12 cellular contexts compared by ENCODE assay signal in the genomic region with DNA sequence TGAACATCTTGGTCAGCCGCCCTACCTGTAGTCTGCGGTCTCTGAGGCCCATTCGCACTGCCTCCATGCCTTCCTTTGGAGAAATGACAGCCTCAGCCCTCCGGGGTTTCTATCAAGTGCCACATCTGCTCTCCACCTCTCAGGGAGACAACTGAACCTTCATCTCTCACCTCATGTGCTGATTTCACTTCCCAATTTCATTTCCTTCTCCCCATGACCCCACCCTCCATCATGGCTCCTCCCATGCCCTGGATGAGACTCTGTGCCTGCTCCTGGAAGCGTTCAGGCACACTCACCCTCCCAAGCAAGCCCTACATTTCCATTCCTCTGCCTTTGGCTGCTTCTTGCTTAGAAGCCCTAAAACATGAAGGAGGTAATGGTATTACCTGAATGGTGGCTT. TPM values are rescaled to one million over a fixed set of nuclear protein-coding genes. Genes with fewer than 3 reads are reported as not detected.
DNase-seq lines count a peak whose midpoint lies in the region; ATAC-seq, FAIRE-seq and TF ChIP-seq lines count a peak whose summit lies in the region.
"Had no signal": no experiment of that assay in that cellular context is flagged by ENCODE, and none has a peak within 500 bp of the region (broad histone marks: within the 10 kb centered on the region; RNA-seq: fewer than 3 reads in every experiment).

No MANE protein-coding gene starts in this region.

- intact Hi-C loops in body of pancreas (cut with DNase I): loop anchor here (10.0 kb wide), 1 partner anchor 176 kb away; the partner anchor contains the start of gene SEC31B
- intact Hi-C loops in sigmoid colon (cut with DNase I): loop anchor here (2.0 to 5.0 kb wide), 2 partner anchors 33 to 180 kb away; partner anchors contain the start of gene SEC31B
- intact Hi-C loops in CD4-positive, alpha-beta T cell (cut with DNase I, micrococcal nuclease): loop anchor here in 1 of 2 experiments (2.0 kb wide), 1 partner anchor 170 kb away; no protein-coding TSS in a partner anchor

- H3K9me3 ChIP-seq in body of pancreas (no peaks in the 10 kb centered on the region), sigmoid colon (no peaks in the 10 kb centered on the region)
- H3K9me3 ChIP-seq in CD4-positive, alpha-beta T cell (ENCODE audit: control insufficient read depth, low read length): no peaks in the 10 kb centered on the region
- H3K9me3 ChIP-seq: pancreas had no signal

- no peak overlapping the region for H2BK120ac ChIP-seq in mesendoderm (ENCODE audit: low read depth, low read length)

- no peak overlapping the region for H3K18ac ChIP-seq in mesendoderm (ENCODE audit: low read length)

- no peak overlapping the region for H3K4me3 Mint-ChIP-seq in CD4-positive, alpha-beta T cell
- H3K4me3 Mint-ChIP-seq: T-cell had no signal

- H3K4ac ChIP-seq in mesendoderm (ENCODE audit: low read depth, low read length): no peak overlapping the region

- TF ChIP-seq CTCF in body of pancreas (IDR thresholded peaks at IDR 0.05) (no peak), sigmoid colon (IDR thresholded peaks at IDR 0.05) (no peak)
- no peak for TF ChIP-seq CTCF in CD4-positive, alpha-beta T cell (IDR thresholded peaks at IDR 0.05)

- H3K56ac ChIP-seq in mesendoderm (ENCODE audit: low read length): peak overlapping the region; percentile 58

- no peaks in the 10 kb centered on the region for H3K4me1 Mint-ChIP-seq in CD4-positive, alpha-beta T cell (ENCODE audit: low read depth)

- peaks cover 4% of the 10 kb centered on the region for H3K27me3 Mint-ChIP-seq in CD4-positive, alpha-beta T cell

- H3K9me3 Mint-ChIP-seq in CD4-positive, alpha-beta T cell: no peaks in the 10 kb centered on the region
- H3K9me3 Mint-ChIP-seq: T-cell had no signal

- no peaks in the 10 kb centered on the region for H3K36me3 Mint-ChIP-seq in CD4-positive, alpha-beta T cell (ENCODE audit: low read depth)
- H3K36me3 Mint-ChIP-seq: T-cell had no signal

- no peak overlapping the region for H3K4me3 ChIP-seq in mesendoderm (ENCODE audit: low read length)
- H3K4me3 ChIP-seq in body of pancreas: no peak overlapping the region
- no peak overlapping the region for H3K4me3 ChIP-seq in sigmoid colon
- H3K4me3 ChIP-seq: pancreas had no signal

- H3K27ac ChIP-seq in mesendoderm (ENCODE audit: low read depth, low read length) (no peak overlapping the region), body of pancreas (no peak overlapping the region), sigmoid colon (no peak overlapping the region)
- H3K27ac ChIP-seq in CD4-positive, alpha-beta T cell (ENCODE audit: low read depth, low read length): no peak overlapping the region
- H3K27ac ChIP-seq: pancreas had no signal

- H3K4me1 ChIP-seq in mesendoderm (ENCODE audit: control insufficient read depth, low read depth, low read length): peaks cover 3% of the 10 kb centered on the region
- H3K4me1 ChIP-seq in body of pancreas: no peaks in the 10 kb centered on the region
- no peaks in the 10 kb centered on the region for H3K4me1 ChIP-seq in sigmoid colon
- H3K4me1 ChIP-seq: pancreas had no signal

- no peak overlapping the region for H3K27ac Mint-ChIP-seq in CD4-positive, alpha-beta T cell
- H3K27ac Mint-ChIP-seq: T-cell had no signal

- FAIRE-seq in GM18507 (lab: Jason Lieb, UNC): peak; percentile 74
- FAIRE-seq: pancreas had no signal

- no peak overlapping the region for H3K9ac ChIP-seq in mesendoderm (ENCODE audit: low read length)

- H4K5ac ChIP-seq in mesendoderm (ENCODE audit: low read length): no peak overlapping the region

- no peaks in the 10 kb centered on the region for H3K36me3 ChIP-seq in mesendoderm (ENCODE audit: control insufficient read depth, insufficient read depth, low read length)
- no peaks in the 10 kb centered on the region for H3K36me3 ChIP-seq in body of pancreas (replicated peaks in 1 of 2; ENCODE audit: insufficient read depth in 1 of 2, low read depth in 2 of 2)
- H3K36me3 ChIP-seq in sigmoid colon: no peaks in the 10 kb centered on the region
- H3K36me3 ChIP-seq: pancreas had no signal

- no peak overlapping the region for H3K23ac ChIP-seq in mesendoderm (ENCODE audit: low read length)

- CTCF ChIA-PET in CD4-positive, alpha-beta T cell (lab: Charles Lee): interaction anchor here (0.6 to 2.1 kb wide), 7 partner anchors 9 to 920 kb away, joined by 3 to 10 read pairs (median 4); no protein-coding TSS in a partner anchor

- no peaks in the 10 kb centered on the region for H3K79me2 ChIP-seq in mesendoderm (ENCODE audit: control insufficient read depth, insufficient read depth, low read length)

- no peak for TF ChIP-seq EP300 in sigmoid colon (IDR thresholded peaks at IDR 0.05)

- POLR2A ChIA-PET in CD4-positive, alpha-beta T cell (lab: Charles Lee): no interaction called here

- TF ChIP-seq POLR2A in body of pancreas (IDR thresholded peaks at IDR 0.05): no peak
- no peak for TF ChIP-seq POLR2A in sigmoid colon (IDR thresholded peaks at IDR 0.05)

- ATAC-seq in GM21619 (IDR thresholded peaks at IDR 0.05; ENCODE audit: unreplicated experiment): peak; percentile 48
- ATAC-seq in body of pancreas: no peak
- no peak for ATAC-seq in CD4-positive, alpha-beta T cell (ENCODE audit: poor library complexity)

- H2BK5ac ChIP-seq in mesendoderm (ENCODE audit: low read length): no peak overlapping the region

- no CpG with 5 or more reads among the region's 5 CpGs for WGBS in mesendoderm (ENCODE audit: extremely low coverage, insufficient coverage, low lambda C conversion rate)
- 46 to 50% methylated on average over 5 of the region's 5 CpGs for WGBS in body of pancreas, 2 donors
- WGBS in sigmoid colon, 2 donors: 55 to 60% methylated on average over 5 of the region's 5 CpGs

- no peak overlapping the region for H2BK15ac ChIP-seq in mesendoderm (replicated peaks; ENCODE audit: low read depth)

- H4K8ac ChIP-seq in mesendoderm (ENCODE audit: low read depth, low read length): no peak overlapping the region

- H3K79me1 ChIP-seq in mesendoderm (ENCODE audit: low read length): no peaks in the 10 kb centered on the region

- H3K4me2 ChIP-seq in mesendoderm (ENCODE audit: low read length): no peak overlapping the region

- no peak for DNase-seq in GM18507 (ENCODE audit: extremely low spot score, insufficient read length, low read depth)
- peak; percentile 51 for DNase-seq in NAMALWA (ENCODE audit: low spot score)
- DNase-seq in mesendoderm: no peak
- DNase-seq in body of pancreas: no peak
- DNase-seq in sigmoid colon: no peak
- no peak for DNase-seq in globus pallidus (ENCODE audit: low spot score)
- DNase-seq in CD4-positive, alpha-beta T cell: no peak
- DNase-seq: NCI-H2171, pancreas had no signal

- H3K27me3 ChIP-seq in mesendoderm (ENCODE audit: insufficient read depth, low read length, poor library complexity) (no peaks in the 10 kb centered on the region), body of pancreas (no peaks in the 10 kb centered on the region), sigmoid colon (peaks cover 0 to 6% (median 0%) of the 10 kb centered on the region in 3 donors)
- H3K27me3 ChIP-seq in CD4-positive, alpha-beta T cell (ENCODE audit: control insufficient read depth, insufficient read depth, low read length): no peaks in the 10 kb centered on the region

- H2AK5ac ChIP-seq in mesendoderm (ENCODE audit: low read length): no peak overlapping the region

RNA-seq across cellular contexts. Expression of gene SCD, which starts 7.8 kb away (rescaled TPM):
- polyA plus RNA-seq in mesendoderm (2013, experiment 1 of 2): 565 TPM
- polyA plus RNA-seq in mesendoderm (2013, experiment 2 of 2): 558 TPM
- total RNA-seq in body of pancreas: 100 to 1,000 TPM in 1 of 2 donors, 10 to 100 TPM in 1; 14.3 to 128 TPM
- total RNA-seq in sigmoid colon: 10 to 100 TPM in 3 of 4 donors, 1 to 10 TPM in 1; 4.8 to 28.5 (median 12.5) TPM
- 100 to 1,000 TPM in 1 of 3 donors, 10 to 100 TPM in 1, 1 to 10 TPM in 1; 4.2 to 199 (median 15.7) TPM for polyA plus RNA-seq in sigmoid colon
- total RNA-seq in CD4-positive, alpha-beta T cell: 1 to 10 TPM; 1.7 TPM

RNA-seq across cellular contexts. Expression of gene PKD2L1, which starts 9.2 kb away (rescaled TPM):
- polyA plus RNA-seq in mesendoderm (2013, experiment 1 of 2): 0.04 TPM
- 0.07 TPM for polyA plus RNA-seq in mesendoderm (2013, experiment 2 of 2)
- not detected for total RNA-seq in body of pancreas
- not detected for total RNA-seq in sigmoid colon
- 1 to 10 TPM in 1 of 3 donors, under 1 TPM in 2; 0.31 to 4.2 (median 0.60) TPM for polyA plus RNA-seq in sigmoid colon
- total RNA-seq in CD4-positive, alpha-beta T cell: not detected
- total RNA-seq: fibroblast of lung, pancreas, T-cell had no signal
- polyA plus RNA-seq: fibroblast of lung had no signal

RNA-seq across cellular contexts. Expression of gene BLOC1S2, which starts 52.8 kb away (rescaled TPM):
- polyA plus RNA-seq in mesendoderm (2013, experiment 1 of 2): 60.3 TPM
- 59.0 TPM for polyA plus RNA-seq in mesendoderm (2013, experiment 2 of 2)
- total RNA-seq in body of pancreas (10 to 100 TPM in 1 of 2 donors, 1 to 10 TPM in 1; 4.3 to 16.1 TPM), sigmoid colon (10 to 100 TPM; 12.1 to 23.9 (median 18.3) TPM)
- 10 to 100 TPM; 36.6 to 55.0 (median 51.1) TPM for polyA plus RNA-seq in sigmoid colon
- 10 to 100 TPM; 49.4 to 55.9 TPM for total RNA-seq in CD4-positive, alpha-beta T cell
